In genomic region chr7:123681561-123681960, GRCh38 we compare ENCODE assay signal across 19 cellular contexts. TPM values are rescaled to one million over a fixed set of nuclear protein-coding genes. Genes with fewer than 3 reads are reported as not detected.
DNase-seq lines count a peak whose midpoint lies in the region; ATAC-seq, FAIRE-seq and TF ChIP-seq lines count a peak whose summit lies in the region.
"Had no signal": no experiment of that assay in that cellular context is flagged by ENCODE, and none has a peak within 500 bp of the region (broad histone marks: within the 10 kb centered on the region; RNA-seq: fewer than 3 reads in every experiment).

No MANE protein-coding gene starts in this region.

- DNase-seq in glutamatergic neuron (no peak), right cardiac atrium (no peak), pancreas (peak in 3 of 6 donors; percentile 28 to 56 (median 54)), stomach (no peak), globus pallidus (ENCODE audit: low spot score) (no peak)
- no peak for DNase-seq in activated CD4-positive, alpha-beta memory T cell treated with anti-CD3 and anti-CD28 coated beads, Interleukin-2, amount 10 ng/mL, durations not matched to agents 7 days and 5 days
- DNase-seq: 8988T; CD8-positive, alpha-beta T cell; H9; KG1; NCI-H1436; NCI-H2029 treated with DMSO at 0.1 percent for 48 hours; NCI-H510A treated with DMSO at 0.1 percent for 48 hours; NCI-H82; PC-9 had no signal

- FAIRE-seq in A204.1 (lab: Jason Lieb, UNC) (peak; percentile 56), pancreas (lab: Jason Lieb, UNC) (no peak)

- H3K27me3 ChIP-seq in right cardiac atrium (ENCODE audit: control insufficient read depth, insufficient read depth), result no peaks in the 10 kb centered on the region
- H3K27me3 ChIP-seq in pancreas, result no peaks in the 10 kb centered on the region
- no peaks in the 10 kb centered on the region for H3K27me3 ChIP-seq in stomach
- H3K27me3 ChIP-seq: BLaER1 had no signal

- peaks cover 6% of the 10 kb centered on the region for H3K4me1 Mint-ChIP-seq in glutamatergic neuron (ENCODE audit: low read depth, unreplicated experiment)
- H3K4me1 Mint-ChIP-seq in activated CD4-positive, alpha-beta memory T cell treated with anti-CD3 and anti-CD28 coated beads, Interleukin-2, amount 10 ng/mL, durations not matched to agents 7 days and 5 days, result no peaks in the 10 kb centered on the region

- no peaks in the 10 kb centered on the region for H3K36me3 ChIP-seq in pancreas
- peaks cover 0 to 46% (median 37%) of the 10 kb centered on the region in 4 donors for H3K36me3 ChIP-seq in stomach

- H3K4me3 Mint-ChIP-seq in glutamatergic neuron (ENCODE audit: unreplicated experiment), result no peak overlapping the region
- H3K4me3 Mint-ChIP-seq in activated CD4-positive, alpha-beta memory T cell treated with anti-CD3 and anti-CD28 coated beads, Interleukin-2, amount 10 ng/mL, durations not matched to agents 7 days and 5 days, result no peak overlapping the region
- H3K4me3 Mint-ChIP-seq: CD8-positive, alpha-beta T cell; H9 had no signal

- TF ChIP-seq EP300 in stomach (IDR thresholded peaks at IDR 0.05), result no peak

- H3K27ac Mint-ChIP-seq in glutamatergic neuron (ENCODE audit: unreplicated experiment), result peak overlapping the region; percentile 44
- no peak overlapping the region for H3K27ac Mint-ChIP-seq in activated CD4-positive, alpha-beta memory T cell treated with anti-CD3 and anti-CD28 coated beads, Interleukin-2, amount 10 ng/mL, durations not matched to agents 7 days and 5 days
- H3K27ac Mint-ChIP-seq: CD8-positive, alpha-beta T cell; H9 had no signal

- H3K27ac ChIP-seq in right cardiac atrium (ENCODE audit: low read length), result no peak overlapping the region
- peak overlapping the region in 1 of 4 donors; percentile 30 for H3K27ac ChIP-seq in pancreas
- H3K27ac ChIP-seq in stomach, result no peak overlapping the region
- H3K27ac ChIP-seq: BLaER1, PC-9 had no signal

- TF ChIP-seq CTCF in glutamatergic neuron (IDR thresholded peaks at IDR 0.05; ENCODE audit: partially characterized antibody, unreplicated experiment), result no peak
- no peak for TF ChIP-seq CTCF in pancreas (IDR thresholded peaks at IDR 0.05)
- no peak for TF ChIP-seq CTCF in stomach (IDR thresholded peaks at IDR 0.05)

- H3K9me3 Mint-ChIP-seq in glutamatergic neuron (ENCODE audit: unreplicated experiment), result no peaks in the 10 kb centered on the region
- no peaks in the 10 kb centered on the region for H3K9me3 Mint-ChIP-seq in activated CD4-positive, alpha-beta memory T cell treated with anti-CD3 and anti-CD28 coated beads, Interleukin-2, amount 10 ng/mL, durations not matched to agents 7 days and 5 days
- H3K9me3 Mint-ChIP-seq: CD8-positive, alpha-beta T cell; H9 had no signal

- no peaks in the 10 kb centered on the region for H3K36me3 Mint-ChIP-seq in glutamatergic neuron (ENCODE audit: unreplicated experiment)
- peaks cover 3% of the 10 kb centered on the region for H3K36me3 Mint-ChIP-seq in activated CD4-positive, alpha-beta memory T cell treated with anti-CD3 and anti-CD28 coated beads, Interleukin-2, amount 10 ng/mL, durations not matched to agents 7 days and 5 days (ENCODE audit: low read depth)

- POLR2A ChIA-PET in activated CD4-positive, alpha-beta memory T cell treated with anti-CD3 and anti-CD28 coated beads, Interleukin-2, amount 10 ng/mL, durations not matched to agents 7 days and 5 days (lab: Charles Lee), result no interaction called here

- WGBS in right cardiac atrium, result 43% methylated on average over 2 of the region's 2 CpGs
- 16 to 17% methylated on average over 2 of the region's 2 CpGs for WGBS in pancreas, 2 donors
- 52 to 66% (median 64%) methylated on average over 2 of the region's 2 CpGs for WGBS in stomach, 5 donors

- TF ChIP-seq POLR2A in stomach (IDR thresholded peaks at IDR 0.05), result no peak

- no peak overlapping the region for H3K4me3 ChIP-seq in right cardiac atrium (ENCODE audit: low read length)
- H3K4me3 ChIP-seq in pancreas, result no peak overlapping the region
- no peak overlapping the region for H3K4me3 ChIP-seq in stomach
- H3K4me3 ChIP-seq: BLaER1, PC-9 had no signal

- ATAC-seq in right cardiac atrium (peak; percentile 88 to 90), pancreas (peak; percentile 69 to 94 (median 90)), HG02981 (IDR thresholded peaks at IDR 0.05; ENCODE audit: unreplicated experiment) (no peak)
- ATAC-seq: CD8-positive, alpha-beta T cell had no signal

- H3K27me3 Mint-ChIP-seq in glutamatergic neuron (ENCODE audit: unreplicated experiment), result no peaks in the 10 kb centered on the region
- no peaks in the 10 kb centered on the region for H3K27me3 Mint-ChIP-seq in activated CD4-positive, alpha-beta memory T cell treated with anti-CD3 and anti-CD28 coated beads, Interleukin-2, amount 10 ng/mL, durations not matched to agents 7 days and 5 days

- H3K9me3 ChIP-seq in right cardiac atrium (ENCODE audit: control insufficient read depth, low read length) (no peaks in the 10 kb centered on the region), pancreas (no peaks in the 10 kb centered on the region), stomach (no peaks in the 10 kb centered on the region)
- H3K9me3 ChIP-seq: BLaER1 had no signal

- peaks cover 2% of the 10 kb centered on the region for H3K4me1 ChIP-seq in right cardiac atrium (ENCODE audit: control insufficient read depth, insufficient read depth, low read length)
- H3K4me1 ChIP-seq in pancreas, result peaks cover 0 to 23% (median 22%) of the 10 kb centered on the region in 3 donors
- no peaks in the 10 kb centered on the region for H3K4me1 ChIP-seq in stomach
- H3K4me1 ChIP-seq: BLaER1 had no signal

- CTCF ChIA-PET in activated CD4-positive, alpha-beta memory T cell treated with anti-CD3 and anti-CD28 coated beads, Interleukin-2, amount 10 ng/mL, durations not matched to agents 7 days and 5 days (lab: Charles Lee), result interaction anchor here (0.7 to 2.2 kb wide), 7 partner anchors 10 to 191 kb away, joined by 3 to 30 read pairs (median 6); partner anchors contain the start of genes NDUFA5 and WASL

- intact Hi-C loops in right cardiac atrium (cut with DNase I), result loop anchor here in 3 of 4 donors (5.0 to 10.0 kb wide), 3 partner anchors 47 to 186 kb away; no protein-coding TSS in a partner anchor
- intact Hi-C loops in pancreas (cut with DNase I), result no loop called here
- intact Hi-C loops in stomach (cut with DNase I; ENCODE audit: low total_unique reads), result no loop called here

RNA-seq across cellular contexts. Expression of gene LMOD2, which starts 25.9 kb away (rescaled TPM):
- total RNA-seq in glutamatergic neuron (ENCODE audit: unreplicated experiment) (not detected), right cardiac atrium (100 to 1,000 TPM; 258 to 704 (median 329) TPM), pancreas (under 1 TPM in 1 of 6 donors, not detected in 5; 0.55 TPM), stomach (not detected)
- polyA plus RNA-seq in right cardiac atrium (849 TPM), pancreas (not detected), stomach (under 1 TPM; 0.05 to 0.46 (median 0.12) TPM)
- total RNA-seq in activated CD4-positive, alpha-beta memory T cell treated with anti-CD3 and anti-CD28 coated beads, Interleukin-2, amount 10 ng/mL, durations not matched to agents 7 days and 5 days, result not detected
- total RNA-seq: CD8-positive, alpha-beta T cell; H9; M059J; PC-9 had no signal

Comparison
In these comparisons a context has a peak if more than half of its experiments do, and no peak if none do; other contexts are left out.
1. RNA of gene LMOD2, which starts 25.9 kb away (total RNA-seq): 258 to 704 TPM in right cardiac atrium; not detected in glutamatergic neuron (single experiment), 0.55 TPM in pancreas, not detected in stomach and not detected in activated CD4-positive, alpha-beta memory T cell treated with anti-CD3 and anti-CD28 coated beads, Interleukin-2, amount 10 ng/mL, durations not matched to agents 7 days and 5 days; every median in the first group is over 100 times any median in the second.
2. intact Hi-C loops: an anchor here in right cardiac atrium (5.0 to 10.0 kb wide); none called in pancreas and stomach.